Comparison of ENCODE assay signal across 23 cellular contexts in genomic region chr9:83267741-83268140, GRCh38.
A peak's percentile ranks its signal among the peaks of the same experiment; 100 is the strongest.
DNase-seq lines count a peak whose midpoint lies in the region; ATAC-seq and TF ChIP-seq lines count a peak whose summit lies in the region.
"Had no signal": no experiment of that assay in that cellular context is flagged by ENCODE, and none has a peak within 500 bp of the region (broad histone marks: within the 10 kb centered on the region; RNA-seq: fewer than 3 reads in every experiment).

No MANE protein-coding gene starts in this region.

- H3K27me3 ChIP-seq in GM23338 (ENCODE audit: insufficient read depth), result no peaks in the 10 kb centered on the region
- no peaks in the 10 kb centered on the region for H3K27me3 ChIP-seq in psoas muscle (ENCODE audit: insufficient read depth in 3 of 3, low read length in 2 of 3)
- no peaks in the 10 kb centered on the region for H3K27me3 ChIP-seq in uterus
- H3K27me3 ChIP-seq: MG63 had no signal

- H3K27ac Mint-ChIP-seq in GM23338, result no peak overlapping the region
- H3K27ac Mint-ChIP-seq: B cell, CD14-positive monocyte had no signal

- H3K27me3 Mint-ChIP-seq in GM23338 (ENCODE audit: insufficient read depth, low read depth, poor library complexity), result peaks cover 1% of the 10 kb centered on the region
- H3K27me3 Mint-ChIP-seq: B cell had no signal

- no peaks in the 10 kb centered on the region for H4K20me1 ChIP-seq in GM23338 (replicated peaks; ENCODE audit: insufficient read depth)

- H3K4me3 ChIP-seq in GM23338 (no peak overlapping the region), psoas muscle (no peak overlapping the region), uterus (no peak overlapping the region)
- H3K4me3 ChIP-seq: MG63 had no signal

- intact Hi-C loops in psoas muscle (cut with DNase I), result no loop called here
- intact Hi-C loops in uterus (cut with DNase I; ENCODE audit: low total_unique reads), result no loop called here

- 0 out of 2 replicates have a peak overlapping the region, but pooled peaks have one; percentile 4 for H3K4me2 ChIP-seq in GM23338

- no peaks in the 10 kb centered on the region for H3K36me3 ChIP-seq in GM23338 (ENCODE audit: insufficient read depth)
- no peaks in the 10 kb centered on the region for H3K36me3 ChIP-seq in psoas muscle (ENCODE audit: insufficient read depth in 1 of 2, low read depth in 1 of 2)
- no peaks in the 10 kb centered on the region for H3K36me3 ChIP-seq in uterus
- H3K36me3 ChIP-seq: MG63 had no signal

- 44 to 62% (median 57%) methylated on average over 5 of the region's 5 CpGs for WGBS in psoas muscle, 3 donors

- peak; percentile 49 for DNase-seq in A172 (ENCODE audit: low spot score)
- DNase-seq in GM23338 (ENCODE audit: low spot score), result peak; percentile 31
- DNase-seq in dermis blood vessel endothelial cell, result peak; percentile 9
- DNase-seq in psoas muscle, result no peak
- no peak for DNase-seq in uterus
- DNase-seq in stimulated activated naive CD8-positive, alpha-beta T cell treated with anti-CD3 and anti-CD28 coated beads, Interleukin-15, Interleukin-2, amounts not matched to agents 100 U/mL and 50 U/mL, for 24 hours, result no peak
- DNase-seq: Calu3, DMS79 treated with DMSO at 0.1 percent for 48 hours, GF-D8, HCEC 1CT, IMR-90, KG1, MG63, NCI-H1105 treated with DMSO at 0.1 percent for 48 hours, NCI-H146, NCI-H1930, NCI-H2107, NCI-H446, NCI-H524 treated with DMSO at 0.1 percent for 48 hours, NCI-H774 had no signal

- TF ChIP-seq CTCF in GM23338 (conservative IDR thresholded peaks at IDR 0.05; ENCODE audit: low read depth in 2 of 2) (no peak), psoas muscle (IDR thresholded peaks at IDR 0.05) (no peak), uterus (IDR thresholded peaks at IDR 0.05) (no peak)

- no peak for TF ChIP-seq POLR2A in uterus (IDR thresholded peaks at IDR 0.05)

- H3K4me1 ChIP-seq in GM23338 (ENCODE audit: insufficient read depth), result no peaks in the 10 kb centered on the region
- H3K4me1 ChIP-seq in psoas muscle, result peaks cover 29% of the 10 kb centered on the region
- H3K4me1 ChIP-seq in uterus, result no peaks in the 10 kb centered on the region

- no peaks in the 10 kb centered on the region for H3K9me2 ChIP-seq in GM23338 (ENCODE audit: insufficient read depth)

- peaks cover 13% of the 10 kb centered on the region; the same call in 2 of the 3 replicates for H3K4me1 Mint-ChIP-seq in GM23338
- H3K4me1 Mint-ChIP-seq: B cell, CD14-positive monocyte had no signal

- ATAC-seq in GM23338 (no peak), psoas muscle (no peak), GM19463 (IDR thresholded peaks at IDR 0.05; ENCODE audit: unreplicated experiment) (no peak)
- ATAC-seq in stimulated activated naive CD8-positive, alpha-beta T cell treated with anti-CD3 and anti-CD28 coated beads, Interleukin-15, Interleukin-2, amounts not matched to agents 100 U/mL and 50 U/mL, for 24 hours, result no peak

- H3K9me3 Mint-ChIP-seq in GM23338, result peaks cover 6% of the 10 kb centered on the region; the same call in 1 of the 3 replicates

- no peak overlapping the region for H3K4me3 Mint-ChIP-seq in GM23338
- H3K4me3 Mint-ChIP-seq: B cell, CD14-positive monocyte had no signal

- H3K27ac ChIP-seq in GM23338 (ENCODE audit: low read depth), result no peak overlapping the region
- H3K27ac ChIP-seq in psoas muscle, result peak overlapping the region; percentile 91
- H3K27ac ChIP-seq in uterus, result peak overlapping the region in 1 of 2 donors; percentile 70

- no peaks in the 10 kb centered on the region for H3K79me2 ChIP-seq in GM23338 (replicated peaks; ENCODE audit: insufficient read depth)

- H3K9me3 ChIP-seq in psoas muscle, result no peaks in the 10 kb centered on the region
- no peaks in the 10 kb centered on the region for H3K9me3 ChIP-seq in uterus
- H3K9me3 ChIP-seq: MG63 had no signal

- H3K36me3 Mint-ChIP-seq in GM23338 (ENCODE audit: low read depth), result peaks cover 2% of the 10 kb centered on the region; the same call in 1 of the 3 replicates

- H3F3A ChIP-seq in GM23338 (replicated peaks; ENCODE audit: low read depth), result no peaks in the 10 kb centered on the region

- no peak overlapping the region for H2AFZ ChIP-seq in GM23338

TF ChIP-seq in GM23338, 12 proteins besides CTCF, POLR2A, EP300 and RAD21 (continues in another document):
- TF ChIP-seq NANOG (IDR thresholded peaks at IDR 0.05; ENCODE audit: borderline replicate concordance) (no peak), ZNF114 (CRISPR knock-in tag; IDR thresholded peaks at IDR 0.05) (no peak), JUNB (IDR thresholded peaks at IDR 0.05; ENCODE audit: unreplicated experiment) (no peak), ZNF462 (CRISPR knock-in tag; IDR thresholded peaks at IDR 0.05) (no peak), REST (IDR thresholded peaks at IDR 0.05; ENCODE audit: unreplicated experiment) (no peak)

Comparison
In these comparisons a context has a peak if more than half of its experiments do, and no peak if none do; other contexts are left out.
1. DNase-seq: peak in A172 (single experiment), GM23338 (single experiment) and dermis blood vessel endothelial cell (single experiment); none in psoas muscle (0 of 2), uterus (0 of 2) and stimulated activated naive CD8-positive, alpha-beta T cell treated with anti-CD3 and anti-CD28 coated beads, Interleukin-15, Interleukin-2, amounts not matched to agents 100 U/mL and 50 U/mL, for 24 hours (single experiment).